1 cellular context compared by ENCODE assay signal in the genomic region with DNA sequence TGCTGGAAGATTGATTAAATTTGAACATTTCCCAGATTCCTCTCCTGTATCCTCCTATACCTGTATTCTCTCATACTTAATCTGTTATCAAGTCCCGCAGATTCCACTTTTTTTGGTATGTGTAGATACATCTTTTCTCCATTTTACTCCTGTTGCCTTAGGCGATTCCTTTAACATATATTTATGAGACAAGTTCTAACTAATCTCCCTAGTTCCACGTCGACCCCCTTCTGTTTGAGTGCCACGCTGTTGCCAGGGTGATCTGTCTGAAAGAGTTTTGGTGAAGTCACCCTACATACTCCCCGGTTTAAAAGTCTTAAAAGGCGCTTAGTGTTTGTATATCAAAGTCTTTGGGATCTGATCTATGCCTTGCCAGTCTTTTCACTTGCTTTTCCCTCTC.
TF ChIP-seq lines count a peak whose summit lies in the region.

No MANE protein-coding gene starts in this region.

TF ChIP-seq in GM12878, 131 proteins besides CTCF, POLR2A, EP300 and RAD21:
- TF ChIP-seq ZNF622 (IDR thresholded peaks at IDR 0.05) (no peak), USF2 (IDR thresholded peaks at IDR 0.05; ENCODE audit: borderline replicate concordance, low read depth, low read length) (no peak), SIN3A (IDR thresholded peaks at IDR 0.05; ENCODE audit: low read depth, low read length) (no peak), USF1 (IDR thresholded peaks at IDR 0.05; ENCODE audit: borderline replicate concordance, extremely low read length, insufficient read depth, low read depth, low read length) (no peak), FOXK2 (IDR thresholded peaks at IDR 0.05) (no peak), ESRRA (IDR thresholded peaks at IDR 0.05; ENCODE audit: low read length) (no peak), SREBF1 (IDR thresholded peaks at IDR 0.05; ENCODE audit: low read length) (no peak), ZBED1 (IDR thresholded peaks at IDR 0.05; ENCODE audit: borderline replicate concordance) (no peak), NR2C1 (IDR thresholded peaks at IDR 0.05) (no peak), LARP7 (IDR thresholded peaks at IDR 0.05) (no peak), FOS (IDR thresholded peaks at IDR 0.05; ENCODE audit: borderline replicate concordance, extremely low read depth, insufficient read length) (no peak), RAD51 (IDR thresholded peaks at IDR 0.05) (no peak), RELA (IDR thresholded peaks at IDR 0.05; ENCODE audit: borderline replicate concordance, partially characterized antibody) (no peak), ASH2L (IDR thresholded peaks at IDR 0.05; ENCODE audit: borderline replicate concordance, low read depth) (no peak), RCOR1 (conservative IDR thresholded peaks at IDR 0.05; ENCODE audit: low read depth, low read length) (no peak), MEF2B (IDR thresholded peaks at IDR 0.05; ENCODE audit: partially characterized antibody, poor library complexity, severe bottlenecking) (no peak)
- TF ChIP-seq, protein P1, sequence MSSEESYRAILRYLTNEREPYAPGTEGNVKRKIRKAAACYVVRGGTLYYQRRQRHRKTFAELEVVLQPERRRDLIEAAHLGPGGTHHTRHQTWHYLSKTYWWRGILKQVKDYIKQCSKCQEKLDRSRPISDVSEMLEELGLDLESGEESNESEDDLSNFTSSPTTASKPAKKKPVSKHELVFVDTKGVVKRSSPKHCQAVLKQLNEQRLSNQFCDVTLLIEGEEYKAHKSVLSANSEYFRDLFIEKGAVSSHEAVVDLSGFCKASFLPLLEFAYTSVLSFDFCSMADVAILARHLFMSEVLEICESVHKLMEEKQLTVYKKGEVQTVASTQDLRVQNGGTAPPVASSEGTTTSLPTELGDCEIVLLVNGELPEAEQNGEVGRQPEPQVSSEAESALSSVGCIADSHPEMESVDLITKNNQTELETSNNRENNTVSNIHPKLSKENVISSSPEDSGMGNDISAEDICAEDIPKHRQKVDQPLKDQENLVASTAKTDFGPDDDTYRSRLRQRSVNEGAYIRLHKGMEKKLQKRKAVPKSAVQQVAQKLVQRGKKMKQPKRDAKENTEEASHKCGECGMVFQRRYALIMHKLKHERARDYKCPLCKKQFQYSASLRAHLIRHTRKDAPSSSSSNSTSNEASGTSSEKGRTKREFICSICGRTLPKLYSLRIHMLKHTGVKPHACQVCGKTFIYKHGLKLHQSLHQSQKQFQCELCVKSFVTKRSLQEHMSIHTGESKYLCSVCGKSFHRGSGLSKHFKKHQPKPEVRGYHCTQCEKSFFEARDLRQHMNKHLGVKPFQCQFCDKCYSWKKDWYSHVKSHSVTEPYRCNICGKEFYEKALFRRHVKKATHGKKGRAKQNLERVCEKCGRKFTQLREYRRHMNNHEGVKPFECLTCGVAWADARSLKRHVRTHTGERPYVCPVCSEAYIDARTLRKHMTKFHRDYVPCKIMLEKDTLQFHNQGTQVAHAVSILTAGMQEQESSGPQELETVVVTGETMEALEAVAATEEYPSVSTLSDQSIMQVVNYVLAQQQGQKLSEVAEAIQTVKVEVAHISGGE (CRISPR knock-in tag; IDR thresholded peaks at IDR 0.05), result no peak
- TF ChIP-seq, protein P2, sequence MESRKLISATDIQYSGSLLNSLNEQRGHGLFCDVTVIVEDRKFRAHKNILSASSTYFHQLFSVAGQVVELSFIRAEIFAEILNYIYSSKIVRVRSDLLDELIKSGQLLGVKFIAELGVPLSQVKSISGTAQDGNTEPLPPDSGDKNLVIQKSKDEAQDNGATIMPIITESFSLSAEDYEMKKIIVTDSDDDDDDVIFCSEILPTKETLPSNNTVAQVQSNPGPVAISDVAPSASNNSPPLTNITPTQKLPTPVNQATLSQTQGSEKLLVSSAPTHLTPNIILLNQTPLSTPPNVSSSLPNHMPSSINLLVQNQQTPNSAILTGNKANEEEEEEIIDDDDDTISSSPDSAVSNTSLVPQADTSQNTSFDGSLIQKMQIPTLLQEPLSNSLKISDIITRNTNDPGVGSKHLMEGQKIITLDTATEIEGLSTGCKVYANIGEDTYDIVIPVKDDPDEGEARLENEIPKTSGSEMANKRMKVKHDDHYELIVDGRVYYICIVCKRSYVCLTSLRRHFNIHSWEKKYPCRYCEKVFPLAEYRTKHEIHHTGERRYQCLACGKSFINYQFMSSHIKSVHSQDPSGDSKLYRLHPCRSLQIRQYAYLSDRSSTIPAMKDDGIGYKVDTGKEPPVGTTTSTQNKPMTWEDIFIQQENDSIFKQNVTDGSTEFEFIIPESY (IDR thresholded peaks at IDR 0.05), result no peak
- TF ChIP-seq, protein P3, sequence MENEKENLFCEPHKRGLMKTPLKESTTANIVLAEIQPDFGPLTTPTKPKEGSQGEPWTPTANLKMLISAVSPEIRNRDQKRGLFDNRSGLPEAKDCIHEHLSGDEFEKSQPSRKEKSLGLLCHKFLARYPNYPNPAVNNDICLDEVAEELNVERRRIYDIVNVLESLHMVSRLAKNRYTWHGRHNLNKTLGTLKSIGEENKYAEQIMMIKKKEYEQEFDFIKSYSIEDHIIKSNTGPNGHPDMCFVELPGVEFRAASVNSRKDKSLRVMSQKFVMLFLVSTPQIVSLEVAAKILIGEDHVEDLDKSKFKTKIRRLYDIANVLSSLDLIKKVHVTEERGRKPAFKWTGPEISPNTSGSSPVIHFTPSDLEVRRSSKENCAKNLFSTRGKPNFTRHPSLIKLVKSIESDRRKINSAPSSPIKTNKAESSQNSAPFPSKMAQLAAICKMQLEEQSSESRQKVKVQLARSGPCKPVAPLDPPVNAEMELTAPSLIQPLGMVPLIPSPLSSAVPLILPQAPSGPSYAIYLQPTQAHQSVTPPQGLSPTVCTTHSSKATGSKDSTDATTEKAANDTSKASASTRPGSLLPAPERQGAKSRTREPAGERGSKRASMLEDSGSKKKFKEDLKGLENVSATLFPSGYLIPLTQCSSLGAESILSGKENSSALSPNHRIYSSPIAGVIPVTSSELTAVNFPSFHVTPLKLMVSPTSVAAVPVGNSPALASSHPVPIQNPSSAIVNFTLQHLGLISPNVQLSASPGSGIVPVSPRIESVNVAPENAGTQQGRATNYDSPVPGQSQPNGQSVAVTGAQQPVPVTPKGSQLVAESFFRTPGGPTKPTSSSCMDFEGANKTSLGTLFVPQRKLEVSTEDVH (IDR thresholded peaks at IDR 0.05; ENCODE audit: low read depth, partially characterized antibody), result no peak
